ENCODE assay signal across 10 cellular contexts in the genomic region with DNA sequence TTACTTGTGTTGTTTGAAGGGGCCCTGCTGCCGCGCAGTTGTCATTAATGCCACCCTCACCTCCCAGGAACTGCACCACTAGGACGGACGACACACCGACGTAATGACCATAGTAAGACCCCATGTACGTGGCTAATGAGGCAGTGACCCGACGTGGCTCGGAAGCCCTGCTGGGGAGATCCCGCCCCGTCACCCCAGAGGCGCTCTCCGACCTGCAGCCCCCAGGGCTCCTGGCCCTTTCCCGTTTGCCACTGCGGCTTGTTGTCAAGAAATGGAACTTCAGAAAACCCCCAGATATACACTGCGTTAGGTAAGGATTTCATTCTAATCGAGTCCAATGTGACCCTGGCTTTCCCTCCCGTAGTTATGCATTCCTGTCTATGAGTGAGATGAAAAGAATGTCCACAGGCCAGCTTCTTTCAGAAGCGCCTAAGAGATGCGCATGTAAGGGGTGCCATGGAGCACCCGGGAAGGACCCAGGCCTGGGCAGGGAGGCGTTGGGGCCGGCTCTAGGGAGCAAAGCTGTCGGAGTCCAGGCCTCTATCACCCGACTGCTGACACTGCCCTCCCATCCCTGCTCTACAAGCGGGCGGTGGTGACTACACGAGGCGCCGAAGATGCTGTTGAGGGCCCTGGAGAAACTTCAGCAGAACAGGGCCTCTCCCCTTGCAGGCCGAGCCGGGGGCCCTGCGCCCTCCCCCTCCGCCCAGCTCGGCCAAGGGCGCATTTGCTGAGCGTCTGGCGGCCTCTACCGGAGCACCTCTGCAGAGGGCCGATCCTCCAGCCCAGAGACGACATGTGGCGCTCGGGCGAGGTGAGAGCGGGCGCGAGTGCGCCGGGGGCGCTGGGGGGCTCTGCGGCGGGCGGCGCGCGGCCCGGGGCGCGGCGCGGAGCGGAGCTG. TPM values are rescaled to one million over a fixed set of nuclear protein-coding genes. Genes with fewer than 3 reads are reported as not detected.
A peak's percentile ranks its signal among the peaks of the same experiment; 100 is the strongest.
DNase-seq lines count a peak whose midpoint lies in the region; ATAC-seq and TF ChIP-seq lines count a peak whose summit lies in the region.
"Had no signal": no experiment of that assay in that cellular context is flagged by ENCODE, and none has a peak within 500 bp of the region (broad histone marks: within the 10 kb centered on the region; RNA-seq: fewer than 3 reads in every experiment).

Gene GABRA5 (plus strand): TSS at position 765 of the 901 bp plus-strand sequence. CDS start 2,187 bp downstream, outside the sequence.

- no peaks in the 10 kb centered on the region for H3K36me3 Mint-ChIP-seq in activated naive CD4-positive, alpha-beta T cell treated with anti-CD3 and anti-CD28 coated beads for 36 hours (ENCODE audit: low read depth)

- H3K4me3 Mint-ChIP-seq in activated naive CD4-positive, alpha-beta T cell treated with anti-CD3 and anti-CD28 coated beads for 36 hours: no peak within 1 kb of the TSS

- H3K9me3 ChIP-seq in iPS-18a (ENCODE audit: control insufficient read depth, low read depth, low read length): no peaks in the 10 kb centered on the region
- no peaks in the 10 kb centered on the region for H3K9me3 ChIP-seq in thoracic aorta
- H3K9me3 ChIP-seq: mucosa of descending colon had no signal

- H3K27ac Mint-ChIP-seq in activated naive CD4-positive, alpha-beta T cell treated with anti-CD3 and anti-CD28 coated beads for 36 hours: no peak within 1 kb of the TSS

- CTCF ChIA-PET in activated naive CD4-positive, alpha-beta T cell treated with anti-CD3 and anti-CD28 coated beads for 36 hours (lab: Charles Lee): no interaction called here

- H3K27me3 ChIP-seq in iPS-18a (ENCODE audit: control insufficient read depth, insufficient read depth, low read length) (peaks cover 41% of the 10 kb centered on the region), thoracic aorta (replicated peaks; ENCODE audit: insufficient read depth) (no peaks in the 10 kb centered on the region)

- H3K9ac ChIP-seq in iPS-18a (ENCODE audit: low read length): peak within 1 kb of the TSS; percentile 16

- ATAC-seq in thoracic aorta (ENCODE audit: insufficient number of reproducible peaks, low FRiP score, low read depth): no peak
- ATAC-seq in HG02763 (IDR thresholded peaks at IDR 0.05; ENCODE audit: unreplicated experiment): no peak
- no peak for ATAC-seq in HG02571 (IDR thresholded peaks at IDR 0.05; ENCODE audit: unreplicated experiment)
- ATAC-seq: mucosa of descending colon had no signal

- H3K4me1 ChIP-seq in iPS-18a (ENCODE audit: control insufficient read depth, low read depth, low read length) (peaks cover 18% of the 10 kb centered on the region), thoracic aorta (ENCODE audit: control insufficient read depth in 1 of 2, low read depth in 2 of 2) (peaks cover 0 to 12% of the 10 kb centered on the region in 2 donors)

- H3K27ac ChIP-seq in iPS-18a (ENCODE audit: low read length) (no peak within 1 kb of the TSS), thoracic aorta (no peak within 1 kb of the TSS)
- H3K27ac ChIP-seq: SK-N-MC had no signal

- H3K9me3 Mint-ChIP-seq in activated naive CD4-positive, alpha-beta T cell treated with anti-CD3 and anti-CD28 coated beads for 36 hours: no peaks in the 10 kb centered on the region

- H3K36me3 ChIP-seq in iPS-18a (ENCODE audit: control insufficient read depth, low read depth, low read length): no peaks in the 10 kb centered on the region
- H3K36me3 ChIP-seq in thoracic aorta: no peaks in the 10 kb centered on the region

- peak; percentile 5 for DNase-seq in activated naive CD4-positive, alpha-beta T cell treated with anti-CD3 and anti-CD28 coated beads for 36 hours
- no peak for DNase-seq in activated naive CD4-positive, alpha-beta T cell treated with anti-CD3 and anti-CD28 coated beads, Interleukin-2, amount 50 U/mL, for 16 hours
- DNase-seq in SKM-1 (lab: John Stamatoyannopoulos, UW; ENCODE audit: unreplicated experiment) (peak; percentile 31), thoracic aorta (ENCODE audit: low spot score) (no peak), CD1c-positive myeloid dendritic cell (ENCODE audit: extremely low spot score) (no peak)
- DNase-seq: mucosa of descending colon had no signal

- peaks cover 34% of the 10 kb centered on the region for H3K27me3 Mint-ChIP-seq in activated naive CD4-positive, alpha-beta T cell treated with anti-CD3 and anti-CD28 coated beads for 36 hours (ENCODE audit: low read depth)

- intact Hi-C loops in activated naive CD4-positive, alpha-beta T cell treated with anti-CD3 and anti-CD28 coated beads for 36 hours (cut with micrococcal nuclease): no loop called here

- H3K4me3 ChIP-seq in iPS-18a (ENCODE audit: low read length): peak within 1 kb of the TSS; percentile 61
- peak within 1 kb of the TSS; percentile 21 for H3K4me3 ChIP-seq in thoracic aorta
- H3K4me3 ChIP-seq: mucosa of descending colon, SK-N-MC had no signal

- no peak for TF ChIP-seq CTCF in thoracic aorta (IDR thresholded peaks at IDR 0.05)

- H3K4me1 Mint-ChIP-seq in activated naive CD4-positive, alpha-beta T cell treated with anti-CD3 and anti-CD28 coated beads for 36 hours (ENCODE audit: low read depth): no peaks in the 10 kb centered on the region

RNA-seq across cellular contexts. Expression of gene GABRA5, which starts in this region (rescaled TPM):
- not detected for total RNA-seq in activated naive CD4-positive, alpha-beta T cell treated with anti-CD3 and anti-CD28 coated beads for 36 hours
- total RNA-seq in thoracic aorta: not detected
- total RNA-seq: mucosa of descending colon had no signal

Comparison
In these comparisons a context has a peak if more than half of its experiments do, and no peak if none do; other contexts are left out.
1. Peak in DNase-seq in activated naive CD4-positive, alpha-beta T cell treated with anti-CD3 and anti-CD28 coated beads for 36 hours; RNA of the gene not detected or under 1 TPM.